ENCODE assay signal across 1 cellular context in the genomic region with DNA sequence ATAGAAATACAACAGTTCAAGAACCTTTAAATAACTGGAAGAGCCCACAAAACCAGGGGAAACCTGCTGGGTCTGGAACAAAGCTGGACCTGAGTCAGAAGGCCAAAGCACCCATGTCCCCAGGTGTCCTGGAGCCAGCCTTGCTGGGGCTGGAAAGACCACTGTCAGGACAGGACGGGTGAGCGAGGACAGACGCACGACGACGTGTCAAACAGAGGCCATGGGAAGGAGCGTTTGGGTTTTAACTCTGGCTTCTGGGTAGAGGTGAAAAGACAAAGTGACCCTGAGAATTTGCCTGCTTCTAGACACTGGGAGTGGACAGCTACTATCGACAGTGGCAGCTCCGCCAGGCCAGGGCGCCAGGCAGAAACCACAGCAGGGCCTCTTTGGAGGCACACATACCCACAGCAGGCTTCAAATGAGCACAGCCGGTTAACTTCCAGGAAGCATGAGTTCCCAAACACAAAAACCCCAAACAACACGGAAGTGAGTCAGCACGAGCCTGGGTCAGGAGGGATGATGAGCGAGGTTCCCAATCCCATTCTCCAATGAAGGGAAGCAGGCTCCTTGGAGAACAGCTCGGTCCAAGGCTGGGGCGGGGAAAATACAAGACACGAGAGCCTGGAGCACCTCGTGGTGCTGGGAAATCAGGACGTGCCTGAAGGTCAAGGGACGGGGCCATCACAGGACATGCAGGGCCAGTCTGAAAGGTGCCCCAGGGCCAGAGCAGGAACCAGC.
TF ChIP-seq lines count a peak whose summit lies in the region.

No MANE protein-coding gene starts in this region.

TF ChIP-seq in GM23338, 12 proteins besides CTCF, POLR2A, EP300 and RAD21 (continued from another document):
- TF ChIP-seq, protein P1, sequence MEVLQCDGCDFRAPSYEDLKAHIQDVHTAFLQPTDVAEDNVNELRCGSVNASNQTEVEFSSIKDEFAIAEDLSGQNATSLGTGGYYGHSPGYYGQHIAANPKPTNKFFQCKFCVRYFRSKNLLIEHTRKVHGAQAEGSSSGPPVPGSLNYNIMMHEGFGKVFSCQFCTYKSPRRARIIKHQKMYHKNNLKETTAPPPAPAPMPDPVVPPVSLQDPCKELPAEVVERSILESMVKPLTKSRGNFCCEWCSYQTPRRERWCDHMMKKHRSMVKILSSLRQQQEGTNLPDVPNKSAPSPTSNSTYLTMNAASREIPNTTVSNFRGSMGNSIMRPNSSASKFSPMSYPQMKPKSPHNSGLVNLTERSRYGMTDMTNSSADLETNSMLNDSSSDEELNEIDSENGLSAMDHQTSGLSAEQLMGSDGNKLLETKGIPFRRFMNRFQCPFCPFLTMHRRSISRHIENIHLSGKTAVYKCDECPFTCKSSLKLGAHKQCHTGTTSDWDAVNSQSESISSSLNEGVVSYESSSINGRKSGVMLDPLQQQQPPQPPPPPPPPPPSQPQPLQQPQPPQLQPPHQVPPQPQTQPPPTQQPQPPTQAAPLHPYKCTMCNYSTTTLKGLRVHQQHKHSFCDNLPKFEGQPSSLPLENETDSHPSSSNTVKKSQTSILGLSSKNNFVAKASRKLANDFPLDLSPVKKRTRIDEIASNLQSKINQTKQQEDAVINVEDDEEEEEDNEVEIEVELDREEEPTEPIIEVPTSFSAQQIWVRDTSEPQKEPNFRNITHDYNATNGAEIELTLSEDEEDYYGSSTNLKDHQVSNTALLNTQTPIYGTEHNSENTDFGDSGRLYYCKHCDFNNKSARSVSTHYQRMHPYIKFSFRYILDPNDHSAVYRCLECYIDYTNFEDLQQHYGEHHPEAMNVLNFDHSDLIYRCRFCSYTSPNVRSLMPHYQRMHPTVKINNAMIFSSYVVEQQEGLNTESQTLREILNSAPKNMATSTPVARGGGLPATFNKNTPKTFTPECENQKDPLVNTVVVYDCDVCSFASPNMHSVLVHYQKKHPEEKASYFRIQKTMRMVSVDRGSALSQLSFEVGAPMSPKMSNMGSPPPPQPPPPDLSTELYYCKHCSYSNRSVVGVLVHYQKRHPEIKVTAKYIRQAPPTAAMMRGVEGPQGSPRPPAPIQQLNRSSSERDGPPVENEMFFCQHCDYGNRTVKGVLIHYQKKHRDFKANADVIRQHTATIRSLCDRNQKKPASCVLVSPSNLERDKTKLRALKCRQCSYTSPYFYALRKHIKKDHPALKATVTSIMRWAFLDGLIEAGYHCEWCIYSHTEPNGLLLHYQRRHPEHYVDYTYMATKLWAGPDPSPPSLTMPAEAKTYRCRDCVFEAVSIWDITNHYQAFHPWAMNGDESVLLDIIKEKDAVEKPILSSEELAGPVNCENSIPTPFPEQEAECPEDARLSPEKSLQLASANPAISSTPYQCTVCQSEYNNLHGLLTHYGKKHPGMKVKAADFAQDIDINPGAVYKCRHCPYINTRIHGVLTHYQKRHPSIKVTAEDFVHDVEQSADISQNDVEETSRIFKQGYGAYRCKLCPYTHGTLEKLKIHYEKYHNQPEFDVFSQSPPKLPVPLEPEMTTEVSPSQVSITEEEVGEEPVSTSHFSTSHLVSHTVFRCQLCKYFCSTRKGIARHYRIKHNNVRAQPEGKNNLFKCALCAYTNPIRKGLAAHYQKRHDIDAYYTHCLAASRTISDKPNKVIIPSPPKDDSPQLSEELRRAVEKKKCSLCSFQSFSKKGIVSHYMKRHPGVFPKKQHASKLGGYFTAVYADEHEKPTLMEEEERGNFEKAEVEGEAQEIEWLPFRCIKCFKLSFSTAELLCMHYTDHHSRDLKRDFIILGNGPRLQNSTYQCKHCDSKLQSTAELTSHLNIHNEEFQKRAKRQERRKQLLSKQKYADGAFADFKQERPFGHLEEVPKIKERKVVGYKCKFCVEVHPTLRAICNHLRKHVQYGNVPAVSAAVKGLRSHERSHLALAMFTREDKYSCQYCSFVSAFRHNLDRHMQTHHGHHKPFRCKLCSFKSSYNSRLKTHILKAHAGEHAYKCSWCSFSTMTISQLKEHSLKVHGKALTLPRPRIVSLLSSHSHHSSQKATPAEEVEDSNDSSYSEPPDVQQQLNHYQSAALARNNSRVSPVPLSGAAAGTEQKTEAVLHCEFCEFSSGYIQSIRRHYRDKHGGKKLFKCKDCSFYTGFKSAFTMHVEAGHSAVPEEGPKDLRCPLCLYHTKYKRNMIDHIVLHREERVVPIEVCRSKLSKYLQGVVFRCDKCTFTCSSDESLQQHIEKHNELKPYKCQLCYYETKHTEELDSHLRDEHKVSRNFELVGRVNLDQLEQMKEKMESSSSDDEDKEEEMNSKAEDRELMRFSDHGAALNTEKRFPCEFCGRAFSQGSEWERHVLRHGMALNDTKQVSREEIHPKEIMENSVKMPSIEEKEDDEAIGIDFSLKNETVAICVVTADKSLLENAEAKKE (CRISPR knock-in tag; IDR thresholded peaks at IDR 0.05): no peak
- TF ChIP-seq JUNB (IDR thresholded peaks at IDR 0.05; ENCODE audit: unreplicated experiment) (no peak), ZNF331 (CRISPR knock-in tag; IDR thresholded peaks at IDR 0.05; ENCODE audit: low read depth) (no peak), CREB1 (CRISPR knock-in tag; IDR thresholded peaks at IDR 0.05; ENCODE audit: low read depth) (no peak), NANOG (IDR thresholded peaks at IDR 0.05; ENCODE audit: borderline replicate concordance) (no peak), STAT1 (IDR thresholded peaks at IDR 0.05; ENCODE audit: unreplicated experiment) (no peak), EZH2 (IDR thresholded peaks at IDR 0.05; ENCODE audit: low read depth, unreplicated experiment) (no peak), POLR2AphosphoS5 (IDR thresholded peaks at IDR 0.05; ENCODE audit: low read depth) (no peak), EZH2phosphoT487 (IDR thresholded peaks at IDR 0.05; ENCODE audit: unreplicated experiment) (no peak), ZNF114 (CRISPR knock-in tag; IDR thresholded peaks at IDR 0.05) (no peak)
- TF ChIP-seq, protein P2, sequence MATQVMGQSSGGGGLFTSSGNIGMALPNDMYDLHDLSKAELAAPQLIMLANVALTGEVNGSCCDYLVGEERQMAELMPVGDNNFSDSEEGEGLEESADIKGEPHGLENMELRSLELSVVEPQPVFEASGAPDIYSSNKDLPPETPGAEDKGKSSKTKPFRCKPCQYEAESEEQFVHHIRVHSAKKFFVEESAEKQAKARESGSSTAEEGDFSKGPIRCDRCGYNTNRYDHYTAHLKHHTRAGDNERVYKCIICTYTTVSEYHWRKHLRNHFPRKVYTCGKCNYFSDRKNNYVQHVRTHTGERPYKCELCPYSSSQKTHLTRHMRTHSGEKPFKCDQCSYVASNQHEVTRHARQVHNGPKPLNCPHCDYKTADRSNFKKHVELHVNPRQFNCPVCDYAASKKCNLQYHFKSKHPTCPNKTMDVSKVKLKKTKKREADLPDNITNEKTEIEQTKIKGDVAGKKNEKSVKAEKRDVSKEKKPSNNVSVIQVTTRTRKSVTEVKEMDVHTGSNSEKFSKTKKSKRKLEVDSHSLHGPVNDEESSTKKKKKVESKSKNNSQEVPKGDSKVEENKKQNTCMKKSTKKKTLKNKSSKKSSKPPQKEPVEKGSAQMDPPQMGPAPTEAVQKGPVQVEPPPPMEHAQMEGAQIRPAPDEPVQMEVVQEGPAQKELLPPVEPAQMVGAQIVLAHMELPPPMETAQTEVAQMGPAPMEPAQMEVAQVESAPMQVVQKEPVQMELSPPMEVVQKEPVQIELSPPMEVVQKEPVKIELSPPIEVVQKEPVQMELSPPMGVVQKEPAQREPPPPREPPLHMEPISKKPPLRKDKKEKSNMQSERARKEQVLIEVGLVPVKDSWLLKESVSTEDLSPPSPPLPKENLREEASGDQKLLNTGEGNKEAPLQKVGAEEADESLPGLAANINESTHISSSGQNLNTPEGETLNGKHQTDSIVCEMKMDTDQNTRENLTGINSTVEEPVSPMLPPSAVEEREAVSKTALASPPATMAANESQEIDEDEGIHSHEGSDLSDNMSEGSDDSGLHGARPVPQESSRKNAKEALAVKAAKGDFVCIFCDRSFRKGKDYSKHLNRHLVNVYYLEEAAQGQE (IDR thresholded peaks at IDR 0.05; ENCODE audit: unreplicated experiment): no peak
